30 cellular contexts compared by ENCODE assay signal in the genomic region with DNA sequence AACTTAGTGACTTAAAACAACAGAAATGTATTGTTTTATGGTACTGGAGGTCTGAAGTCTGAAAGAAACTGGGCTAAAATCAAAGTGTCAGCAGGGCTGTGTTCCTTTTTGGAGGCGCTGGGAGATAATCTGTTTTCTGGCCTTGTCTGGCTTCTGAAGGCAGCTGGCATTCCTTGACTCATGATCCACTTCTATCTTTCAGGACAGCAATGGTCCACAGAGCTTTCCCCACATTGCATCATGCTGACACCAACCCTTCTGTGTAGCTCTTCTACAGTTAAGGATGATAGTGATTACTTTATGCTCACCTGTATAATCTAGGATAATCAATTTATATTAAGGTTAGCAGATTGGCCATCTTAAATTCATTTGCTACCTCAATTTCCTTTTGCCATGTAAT.
"Had no signal": no experiment of that assay in that cellular context is flagged by ENCODE, and none has a peak within 500 bp of the region (broad histone marks: within the 10 kb centered on the region; RNA-seq: fewer than 3 reads in every experiment).

No MANE protein-coding gene starts in this region.

- H3K4me3 ChIP-seq: breast epithelium, heart right ventricle, left lung, lower lobe of right lung, ovary, uterus had no signal

- H3K27ac Mint-ChIP-seq: activated CD4-positive, alpha-beta memory T cell treated with anti-CD3 and anti-CD28 coated beads, Interleukin-2, amount 10 ng/mL, durations not matched to agents 7 days and 5 days; activated CD4-positive, alpha-beta T cell treated with anti-CD3 and anti-CD28 coated beads, Interleukin-2, amount 10 ng/mL, durations not matched to agents 7 days and 5 days; activated naive CD4-positive, alpha-beta T cell treated with anti-CD3 and anti-CD28 coated beads, Interleukin-2, amount 50 U/mL, for 24 hours; activated naive CD8-positive, alpha-beta T cell treated with anti-CD3 and anti-CD28 coated beads, Interleukin-2, amount 50 U/mL, for 24 hours; activated T-helper 17 cell treated with anti-CD3 and anti-CD28 coated beads, Interleukin-2, amount 50 U/mL, for 72 hours; dendritic cell treated with granulocyte-macrophage colony-stimulating factor and Interleukin-4, amounts not matched to agents 40 ng/mL and 50 ng/mL, for 4 days; endodermal cell; nephron progenitor cell; progenitor cell of endocrine pancreas; stimulated activated effector memory CD8-positive, alpha-beta T cell treated with anti-CD3 and anti-CD28 coated beads, Interleukin-12 subunit alpha, Interleukin-12 subunit beta, amount 100 ng/mL, for 72 hours; stimulated activated naive CD8-positive, alpha-beta T cell treated with anti-CD3 and anti-CD28 coated beads, Interleukin-15, Interleukin-2, amounts not matched to agents 100 ng/mL and 50 ng/mL, for 24 hours; T-helper 1 cell treated with Interleukin-12 subunit alpha and Interleukin-12 subunit beta and Interleukin-4 antibody, amounts not matched to agents 30 μg/mL and 1 μg/mL, for 36 hours; type B pancreatic cell had no signal

- H3K4me1 ChIP-seq: breast epithelium, heart right ventricle, left lung, uterus had no signal

- H3K27ac ChIP-seq: breast epithelium, heart right ventricle, left lung, lower lobe of right lung, ovary, uterus had no signal

- H3K9me3 Mint-ChIP-seq: nephron progenitor cell, type B pancreatic cell had no signal

- H3K27me3 ChIP-seq: breast epithelium, heart right ventricle, left lung, ovary, uterus had no signal

- H3K36me3 ChIP-seq: breast epithelium, heart right ventricle, left lung, lower lobe of right lung, ovary, uterus had no signal

- FAIRE-seq: small intestine had no signal

- H3K27me3 Mint-ChIP-seq: activated CD4-positive, alpha-beta memory T cell treated with anti-CD3 and anti-CD28 coated beads, Interleukin-2, amount 10 ng/mL, durations not matched to agents 7 days and 5 days; activated CD4-positive, alpha-beta T cell treated with anti-CD3 and anti-CD28 coated beads, Interleukin-2, amount 10 ng/mL, durations not matched to agents 7 days and 5 days; activated naive CD4-positive, alpha-beta T cell treated with anti-CD3 and anti-CD28 coated beads, Interleukin-2, amount 50 U/mL, for 24 hours; activated naive CD8-positive, alpha-beta T cell treated with anti-CD3 and anti-CD28 coated beads, Interleukin-2, amount 50 U/mL, for 24 hours; activated T-helper 17 cell treated with anti-CD3 and anti-CD28 coated beads, Interleukin-2, amount 50 U/mL, for 72 hours; dendritic cell treated with granulocyte-macrophage colony-stimulating factor and Interleukin-4, amounts not matched to agents 40 ng/mL and 50 ng/mL, for 4 days; progenitor cell of endocrine pancreas; stimulated activated naive CD8-positive, alpha-beta T cell treated with anti-CD3 and anti-CD28 coated beads, Interleukin-15, Interleukin-2, amounts not matched to agents 100 ng/mL and 50 ng/mL, for 24 hours; type B pancreatic cell had no signal

- ATAC-seq: activated naive CD8-positive, alpha-beta T cell treated with anti-CD3 and anti-CD28 coated beads, Interleukin-2, amount 50 U/mL, for 24 hours; activated T-cell treated with anti-CD3 and anti-CD28 coated beads, Interleukin-2, amount 50 U/mL, for 4 hours; activated T-helper 17 cell treated with anti-CD3 and anti-CD28 coated beads, Interleukin-2, amount 50 U/mL, for 72 hours; esophagus mucosa; heart right ventricle; left lung; lower lobe of right lung; sciatic nerve; stimulated activated effector memory CD8-positive, alpha-beta T cell treated with anti-CD3 and anti-CD28 coated beads, Interleukin-12 subunit alpha, Interleukin-12 subunit beta, amount 100 ng/mL, for 72 hours had no signal

- DNase-seq: activated CD4-positive, alpha-beta memory T cell treated with anti-CD3 and anti-CD28 coated beads, Interleukin-2, amount 10 ng/mL, durations not matched to agents 7 days and 5 days; activated CD4-positive, alpha-beta T cell treated with anti-CD3 and anti-CD28 coated beads for 1 hour; activated CD4-positive, alpha-beta T cell treated with anti-CD3 and anti-CD28 coated beads, Interleukin-2, amount 10 ng/mL, durations not matched to agents 7 days and 5 days; activated CD8-positive, alpha-beta memory T cell treated with anti-CD3 and anti-CD28 coated beads, Interleukin-2, amount 50 U/mL, for 48 hours; activated naive CD8-positive, alpha-beta T cell treated with anti-CD3 and anti-CD28 coated beads, Interleukin-2, amount 50 U/mL, for 24 hours; activated T-cell treated with anti-CD3 and anti-CD28 coated beads, Interleukin-2, amount 50 U/mL, for 4 hours; amygdala; central memory CD4-positive, alpha-beta T cell; endodermal cell; foreskin fibroblast; heart right ventricle; left lung; lower lobe of right lung; nephron progenitor cell; ovary; small intestine; stimulated activated CD4-positive, alpha-beta T cell treated with anti-CD3 and anti-CD28 coated beads, Interleukin-4, amount 100 ng/mL, for 24 hours; T1000; uterus had no signal

- H3K36me3 Mint-ChIP-seq: activated naive CD4-positive, alpha-beta T cell treated with anti-CD3 and anti-CD28 coated beads, Interleukin-2, amount 50 U/mL, for 24 hours; stimulated activated effector memory CD8-positive, alpha-beta T cell treated with anti-CD3 and anti-CD28 coated beads, Interleukin-12 subunit alpha, Interleukin-12 subunit beta, amount 100 ng/mL, for 72 hours; type B pancreatic cell had no signal

- H3K4me1 Mint-ChIP-seq: activated CD4-positive, alpha-beta memory T cell treated with anti-CD3 and anti-CD28 coated beads, Interleukin-2, amount 10 ng/mL, durations not matched to agents 7 days and 5 days; activated CD4-positive, alpha-beta T cell treated with anti-CD3 and anti-CD28 coated beads, Interleukin-2, amount 10 ng/mL, durations not matched to agents 7 days and 5 days; activated naive CD4-positive, alpha-beta T cell treated with anti-CD3 and anti-CD28 coated beads, Interleukin-2, amount 50 U/mL, for 24 hours; activated naive CD8-positive, alpha-beta T cell treated with anti-CD3 and anti-CD28 coated beads, Interleukin-2, amount 50 U/mL, for 24 hours; activated T-helper 17 cell treated with anti-CD3 and anti-CD28 coated beads, Interleukin-2, amount 50 U/mL, for 72 hours; endodermal cell; nephron progenitor cell; stimulated activated effector memory CD8-positive, alpha-beta T cell treated with anti-CD3 and anti-CD28 coated beads, Interleukin-12 subunit alpha, Interleukin-12 subunit beta, amount 100 ng/mL, for 72 hours had no signal

- H3K9me3 ChIP-seq: breast epithelium, heart right ventricle, left lung, lower lobe of right lung, ovary, uterus had no signal

- H3K4me3 Mint-ChIP-seq: activated CD4-positive, alpha-beta memory T cell treated with anti-CD3 and anti-CD28 coated beads, Interleukin-2, amount 10 ng/mL, durations not matched to agents 7 days and 5 days; activated CD4-positive, alpha-beta T cell treated with anti-CD3 and anti-CD28 coated beads, Interleukin-2, amount 10 ng/mL, durations not matched to agents 7 days and 5 days; activated naive CD4-positive, alpha-beta T cell treated with anti-CD3 and anti-CD28 coated beads, Interleukin-2, amount 50 U/mL, for 24 hours; activated naive CD8-positive, alpha-beta T cell treated with anti-CD3 and anti-CD28 coated beads, Interleukin-2, amount 50 U/mL, for 24 hours; activated T-cell treated with anti-CD3 and anti-CD28 coated beads, Interleukin-2, amount 50 U/mL, for 4 hours; activated T-helper 17 cell treated with anti-CD3 and anti-CD28 coated beads, Interleukin-2, amount 50 U/mL, for 72 hours; dendritic cell treated with granulocyte-macrophage colony-stimulating factor and Interleukin-4, amounts not matched to agents 40 ng/mL and 50 ng/mL, for 4 days; endodermal cell; nephron progenitor cell; stimulated activated effector memory CD8-positive, alpha-beta T cell treated with anti-CD3 and anti-CD28 coated beads, Interleukin-12 subunit alpha, Interleukin-12 subunit beta, amount 100 ng/mL, for 72 hours; stimulated activated naive CD8-positive, alpha-beta T cell treated with anti-CD3 and anti-CD28 coated beads, Interleukin-15, Interleukin-2, amounts not matched to agents 100 ng/mL and 50 ng/mL, for 24 hours; T-helper 1 cell treated with Interleukin-12 subunit alpha and Interleukin-12 subunit beta and Interleukin-4 antibody, amounts not matched to agents 30 μg/mL and 1 μg/mL, for 36 hours; type B pancreatic cell had no signal
